In genomic region chr2:222895143-222895542, GRCh38 we compare ENCODE assay signal across 19 cellular contexts. TPM values are rescaled to one million over a fixed set of nuclear protein-coding genes. Genes with fewer than 3 reads are reported as not detected.
DNase-seq lines count a peak whose midpoint lies in the region; ATAC-seq and TF ChIP-seq lines count a peak whose summit lies in the region.
"Had no signal": no experiment of that assay in that cellular context is flagged by ENCODE, and none has a peak within 500 bp of the region (broad histone marks: within the 10 kb centered on the region; RNA-seq: fewer than 3 reads in every experiment).

No MANE protein-coding gene starts in this region.

- H3K9me2 ChIP-seq in Karpas-422 (replicated peaks; ENCODE audit: insufficient read depth, low read length): no peaks in the 10 kb centered on the region
- H3K9me2 ChIP-seq: SK-N-SH had no signal

- peaks cover 77% of the 10 kb centered on the region for H3K79me2 ChIP-seq in Karpas-422 (ENCODE audit: low read length)

- peak overlapping the region; percentile 62 for H3K27ac ChIP-seq in Karpas-422 (ENCODE audit: low read length)

- no peak overlapping the region for H3K4me3 ChIP-seq in Karpas-422 (ENCODE audit: low read length)

- no peak overlapping the region for H2AFZ ChIP-seq in Karpas-422 (ENCODE audit: low read length)

- peak overlapping the region in 5 of 7 donors; percentile 20 to 75 (median 31) for H3K27ac Mint-ChIP-seq in CD14-positive monocyte
- H3K27ac Mint-ChIP-seq in chondrocyte (ENCODE audit: unreplicated experiment): peak overlapping the region; percentile 42
- peak overlapping the region; percentile 13 for H3K27ac Mint-ChIP-seq in stimulated activated effector memory CD8-positive, alpha-beta T cell treated with anti-CD3 and anti-CD28 coated beads, Interleukin-12 subunit alpha, Interleukin-12 subunit beta, amount 100 ng/mL, for 72 hours

- H3K4me3 Mint-ChIP-seq in CD14-positive monocyte (no peak overlapping the region), chondrocyte (ENCODE audit: unreplicated experiment) (no peak overlapping the region)
- H3K4me3 Mint-ChIP-seq in stimulated activated effector memory CD8-positive, alpha-beta T cell treated with anti-CD3 and anti-CD28 coated beads, Interleukin-12 subunit alpha, Interleukin-12 subunit beta, amount 100 ng/mL, for 72 hours: no peak overlapping the region

- H3K36me3 Mint-ChIP-seq in CD14-positive monocyte (peaks cover 5 to 24% of the 10 kb centered on the region in 2 donors), chondrocyte (ENCODE audit: low read depth) (peaks cover 3% of the 10 kb centered on the region)
- H3K36me3 Mint-ChIP-seq in stimulated activated effector memory CD8-positive, alpha-beta T cell treated with anti-CD3 and anti-CD28 coated beads, Interleukin-12 subunit alpha, Interleukin-12 subunit beta, amount 100 ng/mL, for 72 hours: peaks cover 7% of the 10 kb centered on the region

- H3K4me1 ChIP-seq in Karpas-422 (ENCODE audit: low read length): peaks cover 29% of the 10 kb centered on the region

- TF ChIP-seq CTCF in CD14-positive monocyte (IDR thresholded peaks at IDR 0.05) (no peak), chondrocyte (IDR thresholded peaks at IDR 0.05) (no peak)

- no peak overlapping the region for H3K4me2 ChIP-seq in Karpas-422 (ENCODE audit: low read depth, low read length, poor library complexity, severe bottlenecking)
- H3K4me2 ChIP-seq: SK-N-SH had no signal

- H3K27me3 Mint-ChIP-seq in CD14-positive monocyte (ENCODE audit: low read depth in 3 of 3) (peaks cover 0 to 5% (median 0%) of the 10 kb centered on the region in 3 donors), chondrocyte (ENCODE audit: low read depth) (no peaks in the 10 kb centered on the region)

- H4K20me1 ChIP-seq in Karpas-422 (ENCODE audit: insufficient read depth, low read depth, low read length): 0 out of 2 replicates have a peak, but pooled peaks cover 4% of the 10 kb centered on the region

- DNase-seq in CD14-positive monocyte (ENCODE audit: low spot score) (no peak), Karpas-422 (no peak), chondrocyte (ENCODE audit: low spot score) (no peak), NCI-H345 treated with DMSO at 0.1 percent for 48 hours (lab: John Stamatoyannopoulos, UW; ENCODE audit: unreplicated experiment) (no peak), NCI-H510A (lab: John Stamatoyannopoulos, UW) (no peak)
- no peak for DNase-seq in stimulated activated effector memory CD8-positive, alpha-beta T cell treated with anti-CD3 and anti-CD28 coated beads, Interleukin-12 subunit alpha, Interleukin-12 subunit beta, amount 100 ng/mL, for 72 hours (ENCODE audit: low spot score in 2 of 2)
- DNase-seq in activated CD4-positive, alpha-beta T cell treated with anti-CD3 and anti-CD28 coated beads for 1 hour: no peak
- DNase-seq: BE2C, DMS153, DND-41, Kasumi-1, NCI-H1105 treated with DMSO at 0.1 percent for 48 hours, NCI-H146, NCI-H1930, NCI-H2107, NCI-H69, SK-N-SH, SW 1271 had no signal

- no peaks in the 10 kb centered on the region for H3K27me3 ChIP-seq in Karpas-422 (ENCODE audit: low read length)
- H3K27me3 ChIP-seq: BE2C had no signal

- H3K9me3 ChIP-seq in Karpas-422 (ENCODE audit: low read length): no peaks in the 10 kb centered on the region
- H3K9me3 ChIP-seq: BE2C, SK-N-SH had no signal

- H3K9ac ChIP-seq in Karpas-422 (ENCODE audit: low read length): no peak overlapping the region
- H3K9ac ChIP-seq: SK-N-SH had no signal

- peaks cover 54% of the 10 kb centered on the region for H3K4me1 Mint-ChIP-seq in CD14-positive monocyte
- H3K4me1 Mint-ChIP-seq in chondrocyte (ENCODE audit: low read depth): peaks cover 63% of the 10 kb centered on the region
- H3K4me1 Mint-ChIP-seq in stimulated activated effector memory CD8-positive, alpha-beta T cell treated with anti-CD3 and anti-CD28 coated beads, Interleukin-12 subunit alpha, Interleukin-12 subunit beta, amount 100 ng/mL, for 72 hours: peaks cover 31% of the 10 kb centered on the region

- H3K9me3 Mint-ChIP-seq in CD14-positive monocyte: no peaks in the 10 kb centered on the region
- no peaks in the 10 kb centered on the region for H3K9me3 Mint-ChIP-seq in chondrocyte (ENCODE audit: low read depth)
- H3K9me3 Mint-ChIP-seq in stimulated activated effector memory CD8-positive, alpha-beta T cell treated with anti-CD3 and anti-CD28 coated beads, Interleukin-12 subunit alpha, Interleukin-12 subunit beta, amount 100 ng/mL, for 72 hours: no peaks in the 10 kb centered on the region

- no peaks in the 10 kb centered on the region for H3K36me3 ChIP-seq in Karpas-422 (ENCODE audit: insufficient read depth, low read length)

- ATAC-seq in stimulated activated effector memory CD8-positive, alpha-beta T cell treated with anti-CD3 and anti-CD28 coated beads, Interleukin-12 subunit alpha, Interleukin-12 subunit beta, amount 100 ng/mL, for 72 hours: no peak
- ATAC-seq: HCT116 had no signal

- intact Hi-C loops in CD14-positive monocyte (cut with micrococcal nuclease): no loop called here

RNA-seq across cellular contexts. Expression of gene ACSL3, which starts 34.3 kb away (rescaled TPM):
- polyA plus RNA-seq in CD14-positive monocyte: 10 to 100 TPM; 19.9 to 24.4 TPM
- total RNA-seq in Karpas-422 (2014; rRNA removed; shearing (Covaris generic); ENCODE audit: low replicate concordance): 88.0 and 98.5 TPM in 2 replicates
- total RNA-seq in chondrocyte: 88.4 to 115 TPM (median 107 TPM) in 3 replicates
